ENCODE assay signal across 16 cellular contexts in the genomic region with DNA sequence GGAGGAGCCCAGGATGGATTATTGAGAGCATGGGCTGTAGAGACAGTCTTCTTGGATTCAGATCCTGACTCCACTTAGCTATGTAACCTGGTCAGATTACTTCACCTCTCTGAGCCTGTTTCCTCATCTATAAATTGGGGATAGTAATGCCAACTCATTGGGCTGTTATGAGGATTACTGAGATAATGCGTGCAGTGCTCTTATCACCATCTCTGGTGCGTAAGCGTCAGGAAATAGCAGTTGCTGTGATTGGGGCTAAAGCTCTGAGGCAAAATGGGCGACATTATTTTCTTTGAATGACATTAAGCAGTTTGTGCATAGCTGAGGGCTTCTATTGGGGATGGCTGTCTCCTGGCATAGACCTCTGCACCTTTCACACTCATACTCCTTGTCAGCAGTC. TPM values are rescaled to one million over a fixed set of nuclear protein-coding genes. Genes with fewer than 3 reads are reported as not detected.
DNase-seq lines count a peak whose midpoint lies in the region; ATAC-seq, FAIRE-seq and TF ChIP-seq lines count a peak whose summit lies in the region.
"Had no signal": no experiment of that assay in that cellular context is flagged by ENCODE, and none has a peak within 500 bp of the region (broad histone marks: within the 10 kb centered on the region; RNA-seq: fewer than 3 reads in every experiment).

No MANE protein-coding gene starts in this region.

- TF ChIP-seq CTCF in CD4-positive, alpha-beta T cell (IDR thresholded peaks at IDR 0.05): no peak
- TF ChIP-seq CTCF in DOHH2 (IDR thresholded peaks at IDR 0.05; ENCODE audit: low read depth, low read length, poor library complexity, severe bottlenecking) (no peak), K562 (IDR thresholded peaks at IDR 0.05 in 2 of 3, conservative IDR thresholded peaks at IDR 0.05 in 1 of 3; ENCODE audit: insufficient read depth in 2 of 3, low read depth in 1 of 3, low read length in 3 of 3) (no peak)

- H3K36me3 ChIP-seq in DOHH2 (ENCODE audit: control insufficient read depth, low read length) (peaks cover 42% of the 10 kb centered on the region), K562 (ENCODE audit: control insufficient read depth, insufficient read depth, low read length) (peaks cover 31% of the 10 kb centered on the region; the same call in 2 of the 3 replicates), HAP-1 (replicated peaks) (peaks cover 35% of the 10 kb centered on the region)

- H3K4me3 Mint-ChIP-seq in CD4-positive, alpha-beta T cell: peak overlapping the region; percentile 68
- H3K4me3 Mint-ChIP-seq in naive thymus-derived CD8-positive, alpha-beta T cell: peak overlapping the region in 4 of 10 donors; percentile 11 to 95 (median 49)

- CTCF ChIA-PET in CD4-positive, alpha-beta T cell (lab: Charles Lee): interaction anchor here (1.9 kb wide), 1 partner anchor 58 kb away, joined by 7 read pairs; no protein-coding TSS in a partner anchor
- CTCF ChIA-PET in K562 (lab: Yijun Ruan, JAX; ENCODE audit: low intra/inter-chr PET ratio): no interaction called here

- H3K27ac Mint-ChIP-seq in CD4-positive, alpha-beta T cell: peak overlapping the region; percentile 81
- H3K27ac Mint-ChIP-seq in naive thymus-derived CD8-positive, alpha-beta T cell: peak overlapping the region in 8 of 10 donors; percentile 13 to 99 (median 73)

- H4K20me1 ChIP-seq in DOHH2 (ENCODE audit: control insufficient read depth, insufficient read depth, low read depth, low read length) (no peaks in the 10 kb centered on the region), K562 (replicated peaks; ENCODE audit: control insufficient read depth, insufficient read depth, low read length) (no peaks in the 10 kb centered on the region)

- no peaks in the 10 kb centered on the region for H3K9me1 ChIP-seq in K562 (ENCODE audit: control insufficient read depth, insufficient read depth, low read length)

- intact Hi-C loops in CD4-positive, alpha-beta T cell (cut with DNase I, micrococcal nuclease): no loop called here
- intact Hi-C loops in K562 (cut with micrococcal nuclease): no loop called here

- H3K27ac ChIP-seq in CD4-positive, alpha-beta T cell (ENCODE audit: low read depth, low read length): no peak overlapping the region
- H3K27ac ChIP-seq in DOHH2 (ENCODE audit: low read depth, low read length): no peak overlapping the region
- no peak overlapping the region for H3K27ac ChIP-seq in K562 (ENCODE audit: extremely low read depth, low read depth, low read length)

- no peak overlapping the region for H2AFZ ChIP-seq in K562 (ENCODE audit: low read depth, low read length)

- peak overlapping the region; percentile 85; the same call in 1 of the 2 replicates for H3K4me3 ChIP-seq in DOHH2 (ENCODE audit: low read length)
- no peak overlapping the region for H3K4me3 ChIP-seq in K562
- H3K4me3 ChIP-seq in HAP-1: no peak overlapping the region

- H3K27me3 ChIP-seq in CD4-positive, alpha-beta T cell (ENCODE audit: control insufficient read depth, insufficient read depth, low read length): no peaks in the 10 kb centered on the region
- H3K27me3 ChIP-seq in DOHH2 (ENCODE audit: control insufficient read depth, low read length) (no peaks in the 10 kb centered on the region), K562 (ENCODE audit: control insufficient read depth in 2 of 2, insufficient read depth in 2 of 2, low read length in 2 of 2) (no peaks in the 10 kb centered on the region), HAP-1 (ENCODE audit: low read depth) (no peaks in the 10 kb centered on the region)

- POLR2A ChIA-PET in CD4-positive, alpha-beta T cell (lab: Charles Lee): no interaction called here
- POLR2A ChIA-PET in K562 (lab: Yijun Ruan, JAX): interaction anchor here (1.0 to 1.7 kb wide), 2 partner anchors 14 to 22 kb away, joined by 3 to 5 read pairs; partner anchors contain the start of genes CREB3 and TLN1
- POLR2A ChIA-PET in naive thymus-derived CD8-positive, alpha-beta T cell (lab: Charles Lee): interaction anchor here (1.5 to 4.2 kb wide), 2 partner anchors 16 to 23 kb away, joined by 5 to 32 read pairs; partner anchors contain the start of genes CREB3 and TLN1

- ATAC-seq in CD4-positive, alpha-beta T cell (ENCODE audit: poor library complexity): no peak
- ATAC-seq in K562 (no peak), HG03354 (IDR thresholded peaks at IDR 0.05; ENCODE audit: poor library complexity, severe bottlenecking, unreplicated experiment) (no peak)
- ATAC-seq in naive thymus-derived CD8-positive, alpha-beta T cell: no peak
- ATAC-seq: HepG2 had no signal

- no peaks in the 10 kb centered on the region for H3K9me2 ChIP-seq in DOHH2 (replicated peaks; ENCODE audit: control insufficient read depth, low read length)

- H3K9me3 Mint-ChIP-seq in CD4-positive, alpha-beta T cell: no peaks in the 10 kb centered on the region
- no peaks in the 10 kb centered on the region for H3K9me3 Mint-ChIP-seq in naive thymus-derived CD8-positive, alpha-beta T cell

- 7% methylated on average over 4 of the region's 4 CpGs for WGBS in K562 (ENCODE audit: insufficient coverage, low coverage, missing lambda C conversion rate)

- H3K27me3 Mint-ChIP-seq in CD4-positive, alpha-beta T cell: no peaks in the 10 kb centered on the region
- no peaks in the 10 kb centered on the region for H3K27me3 Mint-ChIP-seq in naive thymus-derived CD8-positive, alpha-beta T cell

- TF ChIP-seq POLR2A in K562 (conservative IDR thresholded peaks at IDR 0.05): no peak

- no peak for DNase-seq in CD4-positive, alpha-beta T cell
- DNase-seq in K562 (ENCODE audit: extremely low read depth in 1 of 4, low spot score in 3 of 4) (no peak), HAP-1 (ENCODE audit: low spot score in 2 of 2) (no peak), NCI-H2227 treated with DMSO at 0.1 percent for 48 hours (lab: John Stamatoyannopoulos, UW) (no peak)
- no peak for DNase-seq in naive thymus-derived CD8-positive, alpha-beta T cell
- DNase-seq: DMS 273 treated with DMSO at 0.1 percent for 48 hours; EL; GOT3; NCI-H1105 treated with DMSO at 0.1 percent for 48 hours; NCI-H1930; NCI-H446 treated with DMSO at 0.1 percent for 48 hours; NK-92 treated with Interleukin-12 subunit alpha and Interleukin-12 subunit beta, amount 100 ng/mL, for 24 hours had no signal

- no peak for TF ChIP-seq EP300 in K562 (IDR thresholded peaks at IDR 0.05; ENCODE audit: low read length)

- peaks cover 20% of the 10 kb centered on the region for H3K79me2 ChIP-seq in DOHH2 (ENCODE audit: control insufficient read depth, low read length)
- peaks cover 27% of the 10 kb centered on the region for H3K79me2 ChIP-seq in K562 (ENCODE audit: control insufficient read depth, insufficient read depth, low read length)

- H3F3A ChIP-seq in DOHH2 (ENCODE audit: control insufficient read depth, insufficient read depth): peaks cover 20% of the 10 kb centered on the region

- H3K4me2 ChIP-seq in DOHH2 (ENCODE audit: low read length) (no peak overlapping the region), K562 (ENCODE audit: insufficient read depth, low read length) (no peak overlapping the region)

- in situ Hi-C loops in K562 (cut with MboI) (no loop called here), HAP-1 (cut with MboI; ENCODE audit: low sequenced_read_pairs) (no loop called here)

- no peak overlapping the region for H3K9ac ChIP-seq in K562 (ENCODE audit: insufficient read depth in 1 of 2, low read depth in 2 of 2, low read length in 2 of 2)

- H3K4me1 Mint-ChIP-seq in CD4-positive, alpha-beta T cell (ENCODE audit: low read depth): peaks cover 49% of the 10 kb centered on the region
- H3K4me1 Mint-ChIP-seq in naive thymus-derived CD8-positive, alpha-beta T cell: peaks cover 23 to 59% (median 50%) of the 10 kb centered on the region in 4 donors

- no TSS peak for BruUV-seq in K562 (replicated peaks; lab: Mats Ljungman, UMichigan)

- H3K9me3 ChIP-seq in CD4-positive, alpha-beta T cell (ENCODE audit: control insufficient read depth, low read length): no peaks in the 10 kb centered on the region
- no peaks in the 10 kb centered on the region for H3K9me3 ChIP-seq in DOHH2 (ENCODE audit: control insufficient read depth, insufficient read depth, low read length)
- H3K9me3 ChIP-seq in K562 (replicated peaks; ENCODE audit: control insufficient read depth, insufficient read depth, low read depth, low read length): no peaks in the 10 kb centered on the region
- no peaks in the 10 kb centered on the region for H3K9me3 ChIP-seq in HAP-1

- peaks cover 49% of the 10 kb centered on the region for H3K4me1 ChIP-seq in DOHH2 (ENCODE audit: control insufficient read depth, low read length)
- peaks cover 6 to 9% of the 10 kb centered on the region in 2 experiments for H3K4me1 ChIP-seq in K562 (replicated peaks in 1 of 2; ENCODE audit: control insufficient read depth in 2 of 2, insufficient read depth in 2 of 2, low read length in 2 of 2)
- H3K4me1 ChIP-seq in HAP-1: peaks cover 17% of the 10 kb centered on the region

- FAIRE-seq in K562 (lab: Jason Lieb, UNC): peak; percentile 40
- FAIRE-seq: HepG2 had no signal

- TF ChIP-seq RAD21 in K562 (CRISPR knock-in tag; conservative IDR thresholded peaks at IDR 0.05 in 1 of 2, IDR thresholded peaks at IDR 0.05 in 1 of 2): no peak

- H3K36me3 Mint-ChIP-seq in CD4-positive, alpha-beta T cell (ENCODE audit: low read depth): peaks cover 47% of the 10 kb centered on the region
- peaks cover 0 to 36% (median 10%) of the 10 kb centered on the region in 3 donors for H3K36me3 Mint-ChIP-seq in naive thymus-derived CD8-positive, alpha-beta T cell

RNA-seq across cellular contexts. Expression of gene MSMP, which starts 1.0 kb away (rescaled TPM):
- not detected for total RNA-seq in CD4-positive, alpha-beta T cell
- not detected in 2 replicates for total RNA-seq in K562 (2011; cell fraction: chromatin; rRNA removed; ENCODE audit: low replicate concordance)
- not detected in 2 replicates for total RNA-seq in K562 (2011; cell fraction: nucleolus; rRNA removed)
- total RNA-seq in K562 (2011; cell fraction: nucleoplasm; rRNA removed): not detected in 2 replicates
- total RNA-seq in K562 (2014; rRNA removed) (not detected in 2 replicates), K562 (2014; rRNA removed; fragmentation: Illumina TruSeq; extraction: Trizol) (not detected in 2 replicates), K562 (2015; rRNA removed; fragmentation: Illumina TruSeq; extraction: Trizol) (not detected in 2 replicates), K562 (2021) (0.60 and 0.87 TPM in 2 replicates)
- polyA plus RNA-seq in K562 (2011; rRNA removed) (not detected in 2 replicates), K562 (2014; fragmentation: Illumina TruSeq; extraction: Trizol) (not detected in 2 replicates), K562 (2014; fragmentation: Nextera tagmentation; extraction: Ambion mirVana) (not detected), K562 (2014; rRNA removed) (not detected in 2 replicates)
- 0.42 TPM in 1 of 2 replicates, not detected in the other for polyA plus RNA-seq in K562 (2011; cell fraction: cytosol; rRNA removed)
- not detected in 2 replicates for polyA plus RNA-seq in K562 (2011; cell fraction: nucleus; rRNA removed)
- polyA plus RNA-seq in K562 (2012): not detected in 2 replicates
- not detected in 2 replicates for polyA minus RNA-seq in K562 (2011; rRNA and poly(A)+ RNA removed)
- polyA minus RNA-seq in K562 (2011; cell fraction: cytosol; rRNA and poly(A)+ RNA removed): not detected in 2 replicates
- polyA minus RNA-seq in K562 (2011; cell fraction: nucleus; rRNA and poly(A)+ RNA removed): not detected in 2 replicates
- total RNA-seq in naive thymus-derived CD8-positive, alpha-beta T cell: 1 to 10 TPM in 1 of 2 experiments, under 1 TPM in 1; 0.88 to 1.7 TPM
- polyA plus RNA-seq in naive thymus-derived CD8-positive, alpha-beta T cell: 1 to 10 TPM in 1 of 3 donors, not detected in 2; 1.3 TPM
- total RNA-seq: LHCN-M2 had no signal

RNA-seq across cellular contexts. Expression of gene RGP1, which starts 6.0 kb away (rescaled TPM):
- total RNA-seq in CD4-positive, alpha-beta T cell: 10 to 100 TPM; 12.6 to 13.1 TPM
- total RNA-seq in K562 (2011; cell fraction: chromatin; rRNA removed; ENCODE audit: low replicate concordance): 17.9 and 29.7 TPM in 2 replicates
- 15.4 and 17.2 TPM in 2 replicates for total RNA-seq in K562 (2011; cell fraction: nucleolus; rRNA removed)
- total RNA-seq in K562 (2011; cell fraction: nucleoplasm; rRNA removed): 21.6 and 28.2 TPM in 2 replicates
- total RNA-seq in K562 (2014; rRNA removed): 6.5 and 7.5 TPM in 2 replicates
- 6.5 and 7.0 TPM in 2 replicates for total RNA-seq in K562 (2014; rRNA removed; fragmentation: Illumina TruSeq; extraction: Trizol)
- 6.5 and 6.7 TPM in 2 replicates for total RNA-seq in K562 (2015; rRNA removed; fragmentation: Illumina TruSeq; extraction: Trizol)
- 12.3 and 13.8 TPM in 2 replicates for total RNA-seq in K562 (2021)
- 10.1 and 11.0 TPM in 2 replicates for polyA plus RNA-seq in K562 (2011; rRNA removed)
- polyA plus RNA-seq in K562 (2011; cell fraction: cytosol; rRNA removed): 9.1 and 9.6 TPM in 2 replicates
- polyA plus RNA-seq in K562 (2011; cell fraction: nucleus; rRNA removed): 21.5 and 24.4 TPM in 2 replicates
- polyA plus RNA-seq in K562 (2012): 8.2 and 8.9 TPM in 2 replicates
- 9.8 and 10.7 TPM in 2 replicates for polyA plus RNA-seq in K562 (2014; fragmentation: Illumina TruSeq; extraction: Trizol)
- polyA plus RNA-seq in K562 (2014; fragmentation: Nextera tagmentation; extraction: Ambion mirVana): under 1 TPM; 0.42 to 0.95 TPM
- 6.9 and 7.9 TPM in 2 replicates for polyA plus RNA-seq in K562 (2014; rRNA removed)
- polyA minus RNA-seq in K562 (2011; rRNA and poly(A)+ RNA removed): 10.7 and 13.3 TPM in 2 replicates
- polyA minus RNA-seq in K562 (2011; cell fraction: cytosol; rRNA and poly(A)+ RNA removed): 4.7 and 7.2 TPM in 2 replicates
- 11.0 and 16.7 TPM in 2 replicates for polyA minus RNA-seq in K562 (2011; cell fraction: nucleus; rRNA and poly(A)+ RNA removed)
- 10 to 100 TPM; 30.7 to 31.7 TPM for total RNA-seq in naive thymus-derived CD8-positive, alpha-beta T cell
- polyA plus RNA-seq in naive thymus-derived CD8-positive, alpha-beta T cell: 1 to 10 TPM; 6.8 to 9.6 (median 8.1) TPM

RNA-seq across cellular contexts. Expression of gene GBA2, which starts 6.0 kb away (rescaled TPM):
- 10 to 100 TPM; 17.3 to 18.6 TPM for total RNA-seq in CD4-positive, alpha-beta T cell
- total RNA-seq in K562 (2011; cell fraction: chromatin; rRNA removed; ENCODE audit: low replicate concordance): 274 and 418 TPM in 2 replicates
- total RNA-seq in K562 (2011; cell fraction: nucleolus; rRNA removed): 163 and 173 TPM in 2 replicates
- total RNA-seq in K562 (2011; cell fraction: nucleoplasm; rRNA removed): 160 and 174 TPM in 2 replicates
- total RNA-seq in K562 (2014; rRNA removed): 28.5 and 32.6 TPM in 2 replicates
- total RNA-seq in K562 (2014; rRNA removed; fragmentation: Illumina TruSeq; extraction: Trizol): 27.2 and 29.3 TPM in 2 replicates
- total RNA-seq in K562 (2015; rRNA removed; fragmentation: Illumina TruSeq; extraction: Trizol): 32.1 and 32.7 TPM in 2 replicates
- 39.4 and 45.0 TPM in 2 replicates for total RNA-seq in K562 (2021)
- polyA plus RNA-seq in K562 (2011; rRNA removed): 42.2 and 58.0 TPM in 2 replicates
- 37.5 and 42.3 TPM in 2 replicates for polyA plus RNA-seq in K562 (2011; cell fraction: cytosol; rRNA removed)
- 311 and 346 TPM in 2 replicates for polyA plus RNA-seq in K562 (2011; cell fraction: nucleus; rRNA removed)
- 41.0 and 65.6 TPM in 2 replicates for polyA plus RNA-seq in K562 (2012)
- polyA plus RNA-seq in K562 (2014; fragmentation: Illumina TruSeq; extraction: Trizol): 38.4 and 40.3 TPM in 2 replicates
- polyA plus RNA-seq in K562 (2014; fragmentation: Nextera tagmentation; extraction: Ambion mirVana): 10 to 100 TPM; 14.1 to 24.3 TPM
- polyA plus RNA-seq in K562 (2014; rRNA removed): 60.4 and 63.2 TPM in 2 replicates
- 47.8 and 48.8 TPM in 2 replicates for polyA minus RNA-seq in K562 (2011; rRNA and poly(A)+ RNA removed)
- 12.4 and 17.6 TPM in 2 replicates for polyA minus RNA-seq in K562 (2011; cell fraction: cytosol; rRNA and poly(A)+ RNA removed)
- polyA minus RNA-seq in K562 (2011; cell fraction: nucleus; rRNA and poly(A)+ RNA removed): 56.4 and 96.6 TPM in 2 replicates
- 10 to 100 TPM; 56.7 to 65.4 TPM for total RNA-seq in naive thymus-derived CD8-positive, alpha-beta T cell
- 10 to 100 TPM; 14.8 to 28.3 (median 22.0) TPM for polyA plus RNA-seq in naive thymus-derived CD8-positive, alpha-beta T cell

RNA-seq across cellular contexts. Expression of gene CREB3, which starts 22.6 kb away (rescaled TPM):
- total RNA-seq in CD4-positive, alpha-beta T cell: 10 to 100 TPM; 13.7 to 15.4 TPM
- total RNA-seq in K562 (2011; cell fraction: chromatin; rRNA removed; ENCODE audit: low replicate concordance): 13.6 and 27.1 TPM in 2 replicates
- total RNA-seq in K562 (2011; cell fraction: nucleolus; rRNA removed): 20.3 and 23.0 TPM in 2 replicates
- 14.0 and 18.6 TPM in 2 replicates for total RNA-seq in K562 (2011; cell fraction: nucleoplasm; rRNA removed)
- total RNA-seq in K562 (2014; rRNA removed): 18.3 and 19.3 TPM in 2 replicates
- total RNA-seq in K562 (2014; rRNA removed; fragmentation: Illumina TruSeq; extraction: Trizol): 10.6 and 10.8 TPM in 2 replicates
- total RNA-seq in K562 (2015; rRNA removed; fragmentation: Illumina TruSeq; extraction: Trizol): 13.1 and 14.9 TPM in 2 replicates
- total RNA-seq in K562 (2021): 16.5 and 17.0 TPM in 2 replicates
- polyA plus RNA-seq in K562 (2011; rRNA removed): 8.1 and 9.4 TPM in 2 replicates
- polyA plus RNA-seq in K562 (2011; cell fraction: cytosol; rRNA removed): 7.9 and 14.4 TPM in 2 replicates
- 16.5 and 20.0 TPM in 2 replicates for polyA plus RNA-seq in K562 (2011; cell fraction: nucleus; rRNA removed)
- polyA plus RNA-seq in K562 (2012): 14.9 and 23.7 TPM in 2 replicates
- 17.1 and 18.3 TPM in 2 replicates for polyA plus RNA-seq in K562 (2014; fragmentation: Illumina TruSeq; extraction: Trizol)
- 1 to 10 TPM; 5.7 to 9.4 TPM for polyA plus RNA-seq in K562 (2014; fragmentation: Nextera tagmentation; extraction: Ambion mirVana)
- 15.3 TPM in 2 replicates for polyA plus RNA-seq in K562 (2014; rRNA removed)
- 4.0 and 4.5 TPM in 2 replicates for polyA minus RNA-seq in K562 (2011; rRNA and poly(A)+ RNA removed)
- 4.2 and 4.7 TPM in 2 replicates for polyA minus RNA-seq in K562 (2011; cell fraction: cytosol; rRNA and poly(A)+ RNA removed)
- polyA minus RNA-seq in K562 (2011; cell fraction: nucleus; rRNA and poly(A)+ RNA removed): 7.4 and 7.9 TPM in 2 replicates
- total RNA-seq in naive thymus-derived CD8-positive, alpha-beta T cell: 10 to 100 TPM; 17.1 to 19.5 TPM
- 10 to 100 TPM; 29.8 to 40.3 (median 33.1) TPM for polyA plus RNA-seq in naive thymus-derived CD8-positive, alpha-beta T cell

RNA-seq across cellular contexts. Expression of gene TLN1, which starts 23.1 kb away (rescaled TPM):
- total RNA-seq in CD4-positive, alpha-beta T cell: 100 to 1,000 TPM; 149 to 151 TPM
- 276 and 411 TPM in 2 replicates for total RNA-seq in K562 (2011; cell fraction: chromatin; rRNA removed; ENCODE audit: low replicate concordance)
- total RNA-seq in K562 (2011; cell fraction: nucleolus; rRNA removed): 190 and 200 TPM in 2 replicates
- total RNA-seq in K562 (2011; cell fraction: nucleoplasm; rRNA removed): 167 and 186 TPM in 2 replicates
- total RNA-seq in K562 (2014; rRNA removed) (94.3 and 121 TPM in 2 replicates), K562 (2014; rRNA removed; fragmentation: Illumina TruSeq; extraction: Trizol) (40.9 and 44.0 TPM in 2 replicates), K562 (2015; rRNA removed; fragmentation: Illumina TruSeq; extraction: Trizol) (49.4 and 50.7 TPM in 2 replicates), K562 (2021) (201 and 240 TPM in 2 replicates)
- polyA plus RNA-seq in K562 (2011; rRNA removed) (54.8 and 98.5 TPM in 2 replicates), K562 (2014; fragmentation: Illumina TruSeq; extraction: Trizol) (75.1 and 98.7 TPM in 2 replicates), K562 (2014; fragmentation: Nextera tagmentation; extraction: Ambion mirVana) (10 to 100 TPM in 1 of 2 experiments, 1 to 10 TPM in 1; 3.6 to 10.2 TPM), K562 (2014; rRNA removed) (49.2 and 72.0 TPM in 2 replicates)
- 49.0 and 84.8 TPM in 2 replicates for polyA plus RNA-seq in K562 (2011; cell fraction: cytosol; rRNA removed)
- polyA plus RNA-seq in K562 (2011; cell fraction: nucleus; rRNA removed): 81.3 and 128 TPM in 2 replicates
- polyA plus RNA-seq in K562 (2012): 116 and 190 TPM in 2 replicates
- polyA minus RNA-seq in K562 (2011; rRNA and poly(A)+ RNA removed): 190 and 196 TPM in 2 replicates
- 278 and 355 TPM in 2 replicates for polyA minus RNA-seq in K562 (2011; cell fraction: cytosol; rRNA and poly(A)+ RNA removed)
- 62.3 and 63.3 TPM in 2 replicates for polyA minus RNA-seq in K562 (2011; cell fraction: nucleus; rRNA and poly(A)+ RNA removed)
- 100 to 1,000 TPM; 204 to 233 TPM for total RNA-seq in naive thymus-derived CD8-positive, alpha-beta T cell
- 10 to 100 TPM; 32.9 to 88.9 (median 36.4) TPM for polyA plus RNA-seq in naive thymus-derived CD8-positive, alpha-beta T cell
